In genomic region chr1:222734740-222735139, GRCh38 we compare ENCODE assay signal across 20 cellular contexts. TPM values are rescaled to one million over a fixed set of nuclear protein-coding genes. Genes with fewer than 3 reads are reported as not detected.
DNase-seq lines count a peak whose midpoint lies in the region; ATAC-seq, FAIRE-seq and TF ChIP-seq lines count a peak whose summit lies in the region.
"Had no signal": no experiment of that assay in that cellular context is flagged by ENCODE, and none has a peak within 500 bp of the region (broad histone marks: within the 10 kb centered on the region; RNA-seq: fewer than 3 reads in every experiment).

No MANE protein-coding gene starts in this region.

- peaks cover 0 to 94% (median 31%) of the 10 kb centered on the region in 6 donors for H3K4me1 ChIP-seq in spleen
- H3K4me1 ChIP-seq: HAP-1 had no signal

- TF ChIP-seq CTCF in spleen (IDR thresholded peaks at IDR 0.05 in 8 of 11, conservative IDR thresholded peaks at IDR 0.05 in 3 of 11): no peak

- no peak for ATAC-seq in activated CD4-positive, alpha-beta T cell treated with anti-CD3 and anti-CD28 coated beads for 36 hours
- ATAC-seq: GM12878, GM23338 had no signal

- no peak for TF ChIP-seq POLR2A in spleen (IDR thresholded peaks at IDR 0.05)

- no peaks in the 10 kb centered on the region for H3K9me3 Mint-ChIP-seq in activated CD4-positive, alpha-beta T cell treated with anti-CD3 and anti-CD28 coated beads for 36 hours (ENCODE audit: low read depth)
- H3K9me3 Mint-ChIP-seq in activated CD4-positive, alpha-beta T cell treated with anti-CD3 and anti-CD28 coated beads, Interleukin-2, amount 10 ng/mL, durations not matched to agents 7 days and 5 days: no peaks in the 10 kb centered on the region
- H3K9me3 Mint-ChIP-seq: CD4-positive, CD25-positive, alpha-beta regulatory T cell; GM23338 had no signal

- no peaks in the 10 kb centered on the region for H3K27me3 ChIP-seq in spleen (replicated peaks in 1 of 7)

- intact Hi-C loops in activated CD4-positive, alpha-beta T cell treated with anti-CD3 and anti-CD28 coated beads for 36 hours (cut with DNase I, micrococcal nuclease): loop anchor here in 1 of 2 experiments (5.0 kb wide), 2 partner anchors 348 to 388 kb away; no protein-coding TSS in a partner anchor
- intact Hi-C loops in spleen (cut with DNase I; ENCODE audit: low total_unique reads): no loop called here

- no peak for DNase-seq in activated CD4-positive, alpha-beta T cell treated with anti-CD3 and anti-CD28 coated beads for 36 hours
- no peak for DNase-seq in activated CD4-positive, alpha-beta T cell treated with anti-CD3 and anti-CD28 coated beads, Interleukin-2, amount 10 ng/mL, durations not matched to agents 7 days and 5 days
- no peak for DNase-seq in frontal cortex (ENCODE audit: low spot score in 2 of 2)
- DNase-seq in spleen: no peak
- no peak for DNase-seq in NCI-H1417 treated with DMSO at 0.1 percent for 48 hours (lab: John Stamatoyannopoulos, UW)
- no peak for DNase-seq in activated T-cell treated with anti-CD3 and anti-CD28 coated beads, Interleukin-2, amount 50 U/mL, for 48 hours
- no peak for DNase-seq in COLO829 (ENCODE audit: low spot score)
- DNase-seq: AML-193; Calu3; CD4-positive, CD25-positive, alpha-beta regulatory T cell; DMS79 had no signal

- no peaks in the 10 kb centered on the region for H3K27me3 Mint-ChIP-seq in activated CD4-positive, alpha-beta T cell treated with anti-CD3 and anti-CD28 coated beads for 36 hours
- no peaks in the 10 kb centered on the region for H3K27me3 Mint-ChIP-seq in activated CD4-positive, alpha-beta T cell treated with anti-CD3 and anti-CD28 coated beads, Interleukin-2, amount 10 ng/mL, durations not matched to agents 7 days and 5 days
- H3K27me3 Mint-ChIP-seq: CD4-positive, CD25-positive, alpha-beta regulatory T cell had no signal

- peaks cover 0 to 83% (median 59%) of the 10 kb centered on the region in 6 donors for H3K36me3 ChIP-seq in spleen

- peaks cover 34% of the 10 kb centered on the region for H3K36me3 Mint-ChIP-seq in activated CD4-positive, alpha-beta T cell treated with anti-CD3 and anti-CD28 coated beads for 36 hours (ENCODE audit: low read depth)
- peaks cover 33% of the 10 kb centered on the region for H3K36me3 Mint-ChIP-seq in activated CD4-positive, alpha-beta T cell treated with anti-CD3 and anti-CD28 coated beads, Interleukin-2, amount 10 ng/mL, durations not matched to agents 7 days and 5 days (ENCODE audit: low read depth)

- peak; percentile 71 for FAIRE-seq in TTC549 (lab: Jason Lieb, UNC)
- FAIRE-seq in frontal cortex (lab: Jason Lieb, UNC): peak; percentile 24
- FAIRE-seq: GM12878, GM18507 had no signal

- peaks cover 11% of the 10 kb centered on the region for H3K4me1 Mint-ChIP-seq in activated CD4-positive, alpha-beta T cell treated with anti-CD3 and anti-CD28 coated beads for 36 hours
- peaks cover 24% of the 10 kb centered on the region for H3K4me1 Mint-ChIP-seq in activated CD4-positive, alpha-beta T cell treated with anti-CD3 and anti-CD28 coated beads, Interleukin-2, amount 10 ng/mL, durations not matched to agents 7 days and 5 days

- CTCF ChIA-PET in activated CD4-positive, alpha-beta T cell treated with anti-CD3 and anti-CD28 coated beads for 36 hours (lab: Charles Lee): no interaction called here
- CTCF ChIA-PET in activated CD4-positive, alpha-beta T cell treated with anti-CD3 and anti-CD28 coated beads, Interleukin-2, amount 10 ng/mL, durations not matched to agents 7 days and 5 days (lab: Charles Lee): interaction anchor here (0.6 kb wide), 1 partner anchor 74 kb away, joined by 3 read pairs; no protein-coding TSS in a partner anchor

- peak overlapping the region in 1 of 8 donors; percentile 46 for H3K4me3 ChIP-seq in spleen
- H3K4me3 ChIP-seq: BLaER1 treated with 17β-estradiol and CSF1 and Interleukin-3, amounts not matched to agents 10 nM and 100 nM; GM12878; GM23338; HAP-1 had no signal

- no peak overlapping the region for H3K4me3 Mint-ChIP-seq in activated CD4-positive, alpha-beta T cell treated with anti-CD3 and anti-CD28 coated beads for 36 hours
- H3K4me3 Mint-ChIP-seq in activated CD4-positive, alpha-beta T cell treated with anti-CD3 and anti-CD28 coated beads, Interleukin-2, amount 10 ng/mL, durations not matched to agents 7 days and 5 days: no peak overlapping the region
- H3K4me3 Mint-ChIP-seq: CD4-positive, CD25-positive, alpha-beta regulatory T cell; GM23338 had no signal

- peak overlapping the region; percentile 19 for H3K27ac Mint-ChIP-seq in activated CD4-positive, alpha-beta T cell treated with anti-CD3 and anti-CD28 coated beads for 36 hours
- no peak overlapping the region for H3K27ac Mint-ChIP-seq in activated CD4-positive, alpha-beta T cell treated with anti-CD3 and anti-CD28 coated beads, Interleukin-2, amount 10 ng/mL, durations not matched to agents 7 days and 5 days
- H3K27ac Mint-ChIP-seq: CD4-positive, CD25-positive, alpha-beta regulatory T cell; GM23338 had no signal

- POLR2A ChIA-PET in activated CD4-positive, alpha-beta T cell treated with anti-CD3 and anti-CD28 coated beads for 36 hours (lab: Charles Lee): no interaction called here
- POLR2A ChIA-PET in activated CD4-positive, alpha-beta T cell treated with anti-CD3 and anti-CD28 coated beads, Interleukin-2, amount 10 ng/mL, durations not matched to agents 7 days and 5 days (lab: Charles Lee): no interaction called here

- peak overlapping the region in 5 of 8 donors; percentile 78 to 89 (median 81) for H3K27ac ChIP-seq in spleen
- H3K27ac ChIP-seq: 22Rv1; BLaER1 treated with 17β-estradiol and CSF1 and Interleukin-3, amounts not matched to agents 10 nM and 100 nM had no signal

- H3K9me3 ChIP-seq in spleen: no peaks in the 10 kb centered on the region
- H3K9me3 ChIP-seq: BLaER1 treated with 17β-estradiol and CSF1 and Interleukin-3, amounts not matched to agents 10 nM and 100 nM; HAP-1 had no signal

- 83 to 92% (median 90%) methylated on average over 1 of the region's 1 CpG for WGBS in spleen, 5 donors

RNA-seq across cellular contexts. Expression of gene FAM177B, which starts 2.3 kb away (rescaled TPM):
- not detected for total RNA-seq in activated CD4-positive, alpha-beta T cell treated with anti-CD3 and anti-CD28 coated beads for 36 hours
- total RNA-seq in activated CD4-positive, alpha-beta T cell treated with anti-CD3 and anti-CD28 coated beads, Interleukin-2, amount 10 ng/mL, durations not matched to agents 7 days and 5 days: under 1 TPM in 1 of 2 experiments, not detected in 1; 0.60 TPM
- not detected for total RNA-seq in frontal cortex
- 10 to 100 TPM in 2 of 7 donors, 1 to 10 TPM in 4, under 1 TPM in 1; 0.91 to 19.1 (median 7.0) TPM for total RNA-seq in spleen
- polyA plus RNA-seq in spleen: 10 to 100 TPM in 1 of 3 donors, 1 to 10 TPM in 2; 5.5 to 11.3 (median 6.6) TPM
- total RNA-seq: Calu3; CD4-positive, CD25-positive, alpha-beta regulatory T cell; G401; GM12878; GM23338; HT-29 had no signal
- polyA plus RNA-seq: CD4-positive, CD25-positive, alpha-beta regulatory T cell; GM23338 had no signal

RNA-seq across cellular contexts. Expression of gene BROX, which starts 22.4 kb away (rescaled TPM):
- total RNA-seq in activated CD4-positive, alpha-beta T cell treated with anti-CD3 and anti-CD28 coated beads for 36 hours: 10 to 100 TPM; 37.5 to 42.9 TPM
- 10 to 100 TPM; 55.5 to 64.1 TPM for total RNA-seq in activated CD4-positive, alpha-beta T cell treated with anti-CD3 and anti-CD28 coated beads, Interleukin-2, amount 10 ng/mL, durations not matched to agents 7 days and 5 days
- total RNA-seq in frontal cortex (66.0 TPM), spleen (10 to 100 TPM; 35.5 to 76.6 (median 57.5) TPM)
- 10 to 100 TPM; 18.5 to 24.6 (median 20.6) TPM for polyA plus RNA-seq in spleen

RNA-seq across cellular contexts. Expression of gene AIDA, which starts 22.4 kb away (rescaled TPM):
- 10 to 100 TPM; 60.1 to 70.7 TPM for total RNA-seq in activated CD4-positive, alpha-beta T cell treated with anti-CD3 and anti-CD28 coated beads for 36 hours
- 10 to 100 TPM; 69.7 to 81.1 TPM for total RNA-seq in activated CD4-positive, alpha-beta T cell treated with anti-CD3 and anti-CD28 coated beads, Interleukin-2, amount 10 ng/mL, durations not matched to agents 7 days and 5 days
- 25.7 TPM for total RNA-seq in frontal cortex
- 10 to 100 TPM; 42.7 to 57.8 (median 53.0) TPM for total RNA-seq in spleen
- polyA plus RNA-seq in spleen: 10 to 100 TPM; 33.0 to 50.3 (median 39.8) TPM
